1 cellular context compared by ENCODE assay signal in genomic region chr7:139825666-139826290, GRCh38.
TF ChIP-seq lines count a peak whose summit lies in the region.

No MANE protein-coding gene starts in this region.

TF ChIP-seq in HepG2, 621 proteins besides CTCF, POLR2A, EP300 and RAD21 (continued from another document):
- TF ChIP-seq, protein P1, sequence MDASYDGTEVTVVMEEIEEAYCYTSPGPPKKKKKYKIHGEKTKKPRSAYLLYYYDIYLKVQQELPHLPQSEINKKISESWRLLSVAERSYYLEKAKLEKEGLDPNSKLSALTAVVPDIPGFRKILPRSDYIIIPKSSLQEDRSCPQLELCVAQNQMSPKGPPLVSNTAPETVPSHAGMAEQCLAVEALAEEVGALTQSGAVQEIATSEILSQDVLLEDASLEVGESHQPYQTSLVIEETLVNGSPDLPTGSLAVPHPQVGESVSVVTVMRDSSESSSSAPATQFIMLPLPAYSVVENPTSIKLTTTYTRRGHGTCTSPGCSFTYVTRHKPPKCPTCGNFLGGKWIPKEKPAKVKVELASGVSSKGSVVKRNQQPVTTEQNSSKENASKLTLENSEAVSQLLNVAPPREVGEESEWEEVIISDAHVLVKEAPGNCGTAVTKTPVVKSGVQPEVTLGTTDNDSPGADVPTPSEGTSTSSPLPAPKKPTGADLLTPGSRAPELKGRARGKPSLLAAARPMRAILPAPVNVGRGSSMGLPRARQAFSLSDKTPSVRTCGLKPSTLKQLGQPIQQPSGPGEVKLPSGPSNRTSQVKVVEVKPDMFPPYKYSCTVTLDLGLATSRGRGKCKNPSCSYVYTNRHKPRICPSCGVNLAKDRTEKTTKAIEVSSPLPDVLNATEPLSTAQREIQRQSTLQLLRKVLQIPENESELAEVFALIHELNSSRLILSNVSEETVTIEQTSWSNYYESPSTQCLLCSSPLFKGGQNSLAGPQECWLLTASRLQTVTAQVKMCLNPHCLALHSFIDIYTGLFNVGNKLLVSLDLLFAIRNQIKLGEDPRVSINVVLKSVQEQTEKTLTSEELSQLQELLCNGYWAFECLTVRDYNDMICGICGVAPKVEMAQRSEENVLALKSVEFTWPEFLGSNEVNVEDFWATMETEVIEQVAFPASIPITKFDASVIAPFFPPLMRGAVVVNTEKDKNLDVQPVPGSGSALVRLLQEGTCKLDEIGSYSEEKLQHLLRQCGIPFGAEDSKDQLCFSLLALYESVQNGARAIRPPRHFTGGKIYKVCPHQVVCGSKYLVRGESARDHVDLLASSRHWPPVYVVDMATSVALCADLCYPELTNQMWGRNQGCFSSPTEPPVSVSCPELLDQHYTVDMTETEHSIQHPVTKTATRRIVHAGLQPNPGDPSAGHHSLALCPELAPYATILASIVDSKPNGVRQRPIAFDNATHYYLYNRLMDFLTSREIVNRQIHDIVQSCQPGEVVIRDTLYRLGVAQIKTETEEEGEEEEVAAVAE (CRISPR knock-in tag; IDR thresholded peaks at IDR 0.05; ENCODE audit: borderline replicate concordance): no peak
- TF ChIP-seq KMT2A (CRISPR knock-in tag; IDR thresholded peaks at IDR 0.05) (no peak), ZNF883 (CRISPR knock-in tag; IDR thresholded peaks at IDR 0.05; ENCODE audit: not compliant biosample characterization) (no peak), ZNF30 (CRISPR knock-in tag; IDR thresholded peaks at IDR 0.05) (no peak)
